Comparison of ENCODE assay signal across 27 cellular contexts in genomic region chrX:153447581-153447960, GRCh38. TPM values are rescaled to one million over a fixed set of nuclear protein-coding genes. Genes with fewer than 3 reads are reported as not detected.
A peak's percentile ranks its signal among the peaks of the same experiment; 100 is the strongest.
DNase-seq lines count a peak whose midpoint lies in the region; ATAC-seq and TF ChIP-seq lines count a peak whose summit lies in the region.
"Had no signal": no experiment of that assay in that cellular context is flagged by ENCODE, and none has a peak within 500 bp of the region (broad histone marks: within the 10 kb centered on the region; RNA-seq: fewer than 3 reads in every experiment).

No MANE protein-coding gene starts in this region.

- H4K20me1 ChIP-seq in osteoblast (ENCODE audit: insufficient read depth, low read length), result no peaks in the 10 kb centered on the region

- H3K79me2 ChIP-seq in osteoblast (ENCODE audit: insufficient read depth, low read length), result no peaks in the 10 kb centered on the region

- H3K9me3 ChIP-seq in osteoblast (ENCODE audit: low read depth, low read length), result no peaks in the 10 kb centered on the region
- H3K9me3 ChIP-seq: BE2C had no signal

- POLR2A ChIA-PET in activated naive CD8-positive, alpha-beta T cell treated with anti-CD3 and anti-CD28 coated beads, Interleukin-2, amount 10 ng/mL, durations not matched to agents 7 days and 5 days (lab: Charles Lee), result no interaction called here

- H3K27ac ChIP-seq in osteoblast (ENCODE audit: low read depth, low read length), result no peak overlapping the region
- H3K27ac ChIP-seq: BLaER1 had no signal

- DNase-seq in activated naive CD8-positive, alpha-beta T cell treated with anti-CD3 and anti-CD28 coated beads, Interleukin-2, amount 10 ng/mL, durations not matched to agents 7 days and 5 days, result no peak
- no peak for DNase-seq in activated naive CD8-positive, alpha-beta T cell treated with anti-CD3 and anti-CD28 coated beads, Interleukin-2, amount 50 U/mL, for 24 hours
- no peak for DNase-seq in neural crest cell (ENCODE audit: low read depth, low spot score)
- peak; percentile 79 for DNase-seq in osteoblast (ENCODE audit: insufficient read length, low spot score, missing footprints)
- DNase-seq in foreskin fibroblast, result no peak
- no peak for DNase-seq in NCI-H1105 (lab: John Stamatoyannopoulos, UW)
- DNase-seq: 8988T; ACHN; BE2C; C1 segment of cervical spinal cord; CD4-positive, alpha-beta memory T cell; CD4-positive, CD25-positive, alpha-beta regulatory T cell; CD8-positive, alpha-beta memory T cell; COR-L47; DMS 273 treated with DMSO at 0.1 percent for 48 hours; DMS153; DMS53; DMS79; DND-41; EL; GDM1 had no signal

- H3K4me1 ChIP-seq in osteoblast (ENCODE audit: insufficient read depth, low read length), result no peaks in the 10 kb centered on the region
- H3K4me1 ChIP-seq: BE2C had no signal

- no peak for ATAC-seq in activated naive CD8-positive, alpha-beta T cell treated with anti-CD3 and anti-CD28 coated beads, Interleukin-2, amount 10 ng/mL, durations not matched to agents 7 days and 5 days (ENCODE audit: low read depth)
- no peak for ATAC-seq in activated naive CD8-positive, alpha-beta T cell treated with anti-CD3 and anti-CD28 coated beads, Interleukin-2, amount 50 U/mL, for 24 hours
- ATAC-seq: GM12878 had no signal

- H3K27ac Mint-ChIP-seq in activated naive CD8-positive, alpha-beta T cell treated with anti-CD3 and anti-CD28 coated beads, Interleukin-2, amount 10 ng/mL, durations not matched to agents 7 days and 5 days, result peak overlapping the region; percentile 48
- no peak overlapping the region for H3K27ac Mint-ChIP-seq in activated naive CD8-positive, alpha-beta T cell treated with anti-CD3 and anti-CD28 coated beads, Interleukin-2, amount 50 U/mL, for 24 hours
- peak overlapping the region; percentile 83 for H3K27ac Mint-ChIP-seq in neural crest cell (ENCODE audit: unreplicated experiment)
- H3K27ac Mint-ChIP-seq: CD4-positive, alpha-beta memory T cell; CD8-positive, alpha-beta memory T cell had no signal

- H3K4me3 ChIP-seq in osteoblast (ENCODE audit: insufficient read depth, low read length), result no peak overlapping the region
- H3K4me3 ChIP-seq in foreskin fibroblast (ENCODE audit: low read depth in 1 of 2, low read length in 2 of 2), result no peak overlapping the region
- H3K4me3 ChIP-seq: BLaER1, GM12878 had no signal

- TF ChIP-seq CTCF in neural crest cell (conservative IDR thresholded peaks at IDR 0.05) (no peak), osteoblast (IDR thresholded peaks at IDR 0.05; ENCODE audit: extremely low read depth, low read depth, low read length) (no peak), foreskin fibroblast (IDR thresholded peaks at IDR 0.05; ENCODE audit: low read depth, low read length) (no peak)

- H3K36me3 ChIP-seq in osteoblast (ENCODE audit: insufficient read depth, low read length), result no peaks in the 10 kb centered on the region
- H3K36me3 ChIP-seq: BE2C had no signal

- no peak overlapping the region for H3K4me3 Mint-ChIP-seq in activated naive CD8-positive, alpha-beta T cell treated with anti-CD3 and anti-CD28 coated beads, Interleukin-2, amount 10 ng/mL, durations not matched to agents 7 days and 5 days
- no peak overlapping the region for H3K4me3 Mint-ChIP-seq in activated naive CD8-positive, alpha-beta T cell treated with anti-CD3 and anti-CD28 coated beads, Interleukin-2, amount 50 U/mL, for 24 hours
- H3K4me3 Mint-ChIP-seq in neural crest cell, result no peak overlapping the region
- H3K4me3 Mint-ChIP-seq: CD14-positive monocyte; CD4-positive, alpha-beta memory T cell; CD4-positive, CD25-positive, alpha-beta regulatory T cell; CD8-positive, alpha-beta memory T cell had no signal

- no peaks in the 10 kb centered on the region for H3K36me3 Mint-ChIP-seq in activated naive CD8-positive, alpha-beta T cell treated with anti-CD3 and anti-CD28 coated beads, Interleukin-2, amount 10 ng/mL, durations not matched to agents 7 days and 5 days
- H3K36me3 Mint-ChIP-seq in activated naive CD8-positive, alpha-beta T cell treated with anti-CD3 and anti-CD28 coated beads, Interleukin-2, amount 50 U/mL, for 24 hours (ENCODE audit: low read depth), result peaks cover 3% of the 10 kb centered on the region
- H3K36me3 Mint-ChIP-seq in neural crest cell (ENCODE audit: low read depth), result no peaks in the 10 kb centered on the region
- H3K36me3 Mint-ChIP-seq: CD4-positive, CD25-positive, alpha-beta regulatory T cell had no signal

- H2AFZ ChIP-seq in osteoblast (ENCODE audit: low read length), result no peak overlapping the region

- no peaks in the 10 kb centered on the region for H3K27me3 ChIP-seq in osteoblast (ENCODE audit: insufficient read depth, low read length)
- H3K27me3 ChIP-seq: BE2C had no signal

- H3K27me3 Mint-ChIP-seq in activated naive CD8-positive, alpha-beta T cell treated with anti-CD3 and anti-CD28 coated beads, Interleukin-2, amount 10 ng/mL, durations not matched to agents 7 days and 5 days, result no peaks in the 10 kb centered on the region
- H3K27me3 Mint-ChIP-seq in activated naive CD8-positive, alpha-beta T cell treated with anti-CD3 and anti-CD28 coated beads, Interleukin-2, amount 50 U/mL, for 24 hours, result no peaks in the 10 kb centered on the region
- H3K27me3 Mint-ChIP-seq in neural crest cell (ENCODE audit: low read depth), result no peaks in the 10 kb centered on the region
- H3K27me3 Mint-ChIP-seq: CD4-positive, alpha-beta memory T cell; CD4-positive, CD25-positive, alpha-beta regulatory T cell had no signal

- H3K4me2 ChIP-seq in osteoblast (ENCODE audit: insufficient read depth, low read length), result no peak overlapping the region
- H3K4me2 ChIP-seq: BLaER1 had no signal

- H3K9me3 Mint-ChIP-seq in activated naive CD8-positive, alpha-beta T cell treated with anti-CD3 and anti-CD28 coated beads, Interleukin-2, amount 10 ng/mL, durations not matched to agents 7 days and 5 days, result no peaks in the 10 kb centered on the region
- no peaks in the 10 kb centered on the region for H3K9me3 Mint-ChIP-seq in activated naive CD8-positive, alpha-beta T cell treated with anti-CD3 and anti-CD28 coated beads, Interleukin-2, amount 50 U/mL, for 24 hours
- H3K9me3 Mint-ChIP-seq in neural crest cell, result no peaks in the 10 kb centered on the region
- H3K9me3 Mint-ChIP-seq: CD14-positive monocyte; CD4-positive, alpha-beta memory T cell had no signal

- H3K4me1 Mint-ChIP-seq in activated naive CD8-positive, alpha-beta T cell treated with anti-CD3 and anti-CD28 coated beads, Interleukin-2, amount 10 ng/mL, durations not matched to agents 7 days and 5 days, result no peaks in the 10 kb centered on the region
- H3K4me1 Mint-ChIP-seq in activated naive CD8-positive, alpha-beta T cell treated with anti-CD3 and anti-CD28 coated beads, Interleukin-2, amount 50 U/mL, for 24 hours, result no peaks in the 10 kb centered on the region
- H3K4me1 Mint-ChIP-seq in neural crest cell, result peaks cover 4% of the 10 kb centered on the region
- H3K4me1 Mint-ChIP-seq: CD14-positive monocyte; CD4-positive, alpha-beta memory T cell; CD4-positive, CD25-positive, alpha-beta regulatory T cell; CD8-positive, alpha-beta memory T cell had no signal

RNA-seq across cellular contexts. Expression of gene TREX2, which starts 1.7 kb away (rescaled TPM):
- 1 to 10 TPM; 2.2 to 3.1 TPM for total RNA-seq in activated naive CD8-positive, alpha-beta T cell treated with anti-CD3 and anti-CD28 coated beads, Interleukin-2, amount 10 ng/mL, durations not matched to agents 7 days and 5 days
- total RNA-seq in neural crest cell, result 0.77 and 1.6 TPM in 2 replicates
- 3.3 and 3.5 TPM in 2 replicates for total RNA-seq in osteoblast
- total RNA-seq: G401 had no signal

RNA-seq across cellular contexts. Expression of gene HAUS7, which starts 22.8 kb away (rescaled TPM):
- total RNA-seq in activated naive CD8-positive, alpha-beta T cell treated with anti-CD3 and anti-CD28 coated beads, Interleukin-2, amount 10 ng/mL, durations not matched to agents 7 days and 5 days, result 10 to 100 TPM; 35.4 to 36.5 TPM
- total RNA-seq in neural crest cell (51.8 and 58.8 TPM in 2 replicates), osteoblast (8.3 and 14.1 TPM in 2 replicates)

RNA-seq across cellular contexts. Expression of gene ZFP92, which starts 36.3 kb away (rescaled TPM):
- total RNA-seq in activated naive CD8-positive, alpha-beta T cell treated with anti-CD3 and anti-CD28 coated beads, Interleukin-2, amount 10 ng/mL, durations not matched to agents 7 days and 5 days, result 1 to 10 TPM; 1.1 to 1.2 TPM
- total RNA-seq in neural crest cell (0.23 and 0.39 TPM in 2 replicates), osteoblast (under 0.01 TPM in 1 of 2 replicates, not detected in the other)
- total RNA-seq: G401 had no signal

RNA-seq across cellular contexts. Expression of gene PNMA6E, which starts 46.4 kb away (rescaled TPM):
- total RNA-seq in activated naive CD8-positive, alpha-beta T cell treated with anti-CD3 and anti-CD28 coated beads, Interleukin-2, amount 10 ng/mL, durations not matched to agents 7 days and 5 days, result not detected
- total RNA-seq in neural crest cell (not detected in 2 replicates), osteoblast (not detected in 2 replicates)
- total RNA-seq: A673; CD4-positive, alpha-beta memory T cell; CD4-positive, CD25-positive, alpha-beta regulatory T cell; CD8-positive, alpha-beta memory T cell; Daoy; G401; GM12878 had no signal

RNA-seq across cellular contexts. Expression of gene BGN, which starts 47.2 kb away (rescaled TPM):
- not detected for total RNA-seq in activated naive CD8-positive, alpha-beta T cell treated with anti-CD3 and anti-CD28 coated beads, Interleukin-2, amount 10 ng/mL, durations not matched to agents 7 days and 5 days
- 80.6 and 85.2 TPM in 2 replicates for total RNA-seq in neural crest cell
- 139 and 210 TPM in 2 replicates for total RNA-seq in osteoblast
- total RNA-seq: CD4-positive, alpha-beta memory T cell; CD4-positive, CD25-positive, alpha-beta regulatory T cell; CD8-positive, alpha-beta memory T cell; G401 had no signal
